8 cellular contexts compared by ENCODE assay signal in the genomic region with DNA sequence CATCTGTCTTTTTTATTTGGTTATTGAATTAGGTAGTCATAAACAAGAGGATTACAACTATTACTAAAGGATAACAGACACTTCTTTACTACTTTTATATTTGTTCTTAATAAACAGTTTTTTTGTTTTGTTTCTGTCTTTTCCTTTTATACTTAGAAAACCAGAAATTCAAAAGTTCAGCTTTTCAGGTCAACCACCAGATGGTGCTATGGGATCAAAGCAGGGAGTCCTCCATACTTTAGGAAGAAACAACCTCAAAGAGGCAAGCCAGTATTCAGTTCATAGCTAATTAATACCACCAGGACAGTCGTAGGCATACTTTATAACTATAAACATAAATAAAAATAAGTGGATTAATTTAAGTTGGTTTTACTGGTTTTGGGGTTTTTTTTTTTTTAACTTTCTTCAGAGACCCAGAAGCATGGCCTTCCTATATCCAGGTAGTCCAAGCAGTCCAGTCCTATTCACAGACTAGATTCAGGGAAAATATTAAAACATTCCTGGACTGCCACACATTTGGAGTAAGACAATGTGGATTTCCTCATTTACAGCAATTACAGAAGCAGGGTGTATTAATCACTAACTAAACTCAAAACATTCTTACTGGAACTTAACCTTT. TPM values are rescaled to one million over a fixed set of nuclear protein-coding genes. Genes with fewer than 3 reads are reported as not detected.
A peak's percentile ranks its signal among the peaks of the same experiment; 100 is the strongest.
DNase-seq lines count a peak whose midpoint lies in the region; ATAC-seq, FAIRE-seq and TF ChIP-seq lines count a peak whose summit lies in the region.

No MANE protein-coding gene starts in this region.

- POLR2A ChIA-PET in CD8-positive, alpha-beta T cell (lab: Charles Lee) = interaction anchor here (0.6 to 2.1 kb wide), 4 partner anchors 9 to 1575 kb away, joined by 3 to 5 read pairs (median 4); a partner anchor contains a TSS

- H3K27ac Mint-ChIP-seq in CD8-positive, alpha-beta T cell = no peak overlapping the region

- TF ChIP-seq CTCF in CD8-positive, alpha-beta T cell (IDR thresholded peaks at IDR 0.05) = peak; percentile 94
- TF ChIP-seq CTCF in breast epithelium (IDR thresholded peaks at IDR 0.05) (peak; percentile 49 to 86 (median 81)), kidney (IDR thresholded peaks at IDR 0.05; ENCODE audit: borderline replicate concordance, extremely low read depth, insufficient read depth) (peak; percentile 82)

- no peak overlapping the region for H3K9ac ChIP-seq in kidney (ENCODE audit: low read length in 2 of 2)

- no peaks in the 10 kb centered on the region for H3K36me3 ChIP-seq in CD8-positive, alpha-beta T cell (ENCODE audit: insufficient read depth, low read length)
- H3K36me3 ChIP-seq in SJCRH30 (no peaks in the 10 kb centered on the region), breast epithelium (no peaks in the 10 kb centered on the region), kidney (ENCODE audit: control insufficient read depth in 1 of 2, insufficient read depth in 2 of 2, low read length in 2 of 2) (no peaks in the 10 kb centered on the region)

- H3K27ac ChIP-seq in CD8-positive, alpha-beta T cell (ENCODE audit: low read depth, low read length) = no peak overlapping the region
- H3K27ac ChIP-seq in SJCRH30 (no peak overlapping the region), breast epithelium (no peak overlapping the region), kidney (ENCODE audit: low read depth in 2 of 2, low read length in 2 of 2) (no peak overlapping the region)

- TF ChIP-seq POLR2A in breast epithelium (IDR thresholded peaks at IDR 0.05) = no peak

- CTCF ChIA-PET in CD8-positive, alpha-beta T cell (lab: Charles Lee) = interaction anchor here (0.6 to 6.3 kb wide), 23 partner anchors 9 to 1454 kb away, joined by 3 to 48 read pairs (median 4); a partner anchor contains a TSS

- no peaks in the 10 kb centered on the region for H3K36me3 Mint-ChIP-seq in CD8-positive, alpha-beta T cell

- no peaks in the 10 kb centered on the region for H3K4me1 Mint-ChIP-seq in CD8-positive, alpha-beta T cell (ENCODE audit: low read depth)

- H3K4me1 ChIP-seq in CD8-positive, alpha-beta T cell (ENCODE audit: insufficient read depth, low read length) = no peaks in the 10 kb centered on the region
- H3K4me1 ChIP-seq in SJCRH30 (peaks cover 16% of the 10 kb centered on the region), breast epithelium (no peaks in the 10 kb centered on the region), kidney (ENCODE audit: control insufficient read depth in 1 of 2, insufficient read depth in 1 of 2, low read depth in 1 of 2, low read length in 2 of 2) (no peaks in the 10 kb centered on the region)

- ATAC-seq in CD8-positive, alpha-beta T cell = peak; percentile 63
- ATAC-seq in GM18868 (IDR thresholded peaks at IDR 0.05; ENCODE audit: unreplicated experiment) (peak; percentile 57), HG03521 (IDR thresholded peaks at IDR 0.05; ENCODE audit: unreplicated experiment) (no peak)

- H3K27me3 Mint-ChIP-seq in CD8-positive, alpha-beta T cell (ENCODE audit: low read depth) = peaks cover 2% of the 10 kb centered on the region

- no peak overlapping the region for H3K4me3 ChIP-seq in CD8-positive, alpha-beta T cell (ENCODE audit: low read depth, low read length)
- no peak overlapping the region for H3K4me3 ChIP-seq in SJCRH30
- no peak overlapping the region for H3K4me3 ChIP-seq in breast epithelium
- H3K4me3 ChIP-seq in kidney (ENCODE audit: low read length in 2 of 2) = no peak overlapping the region

- peak in 5 of 7 experiments; percentile 9 to 46 (median 35) for DNase-seq in CD8-positive, alpha-beta T cell
- DNase-seq in M059J (ENCODE audit: low read depth) = peak; percentile 63
- peak; percentile 65 to 80 for DNase-seq in SJCRH30
- DNase-seq in breast epithelium (ENCODE audit: low spot score in 2 of 2) = no peak
- DNase-seq in kidney = no peak
- peak in 2 of 3 donors; percentile 11 to 44 for DNase-seq in stimulated activated CD4-positive, alpha-beta T cell treated with anti-CD3 and anti-CD28 coated beads, TNF-alpha, amount 100 ng/mL, for 48 hours (ENCODE audit: low read depth in 3 of 3)

- H3K9me3 ChIP-seq in CD8-positive, alpha-beta T cell (ENCODE audit: low read length) = no peaks in the 10 kb centered on the region
- H3K9me3 ChIP-seq in SJCRH30 (replicated peaks) (no peaks in the 10 kb centered on the region), breast epithelium (no peaks in the 10 kb centered on the region), kidney (ENCODE audit: control insufficient read depth in 1 of 2, low read length in 2 of 2) (no peaks in the 10 kb centered on the region)

- intact Hi-C loops in CD8-positive, alpha-beta T cell (cut with DNase I, micrococcal nuclease) = loop anchor here (1.0 to 5.0 kb wide), 8 partner anchors 113 to 1454 kb away; no protein-coding TSS in a partner anchor
- intact Hi-C loops in breast epithelium (cut with DNase I; ENCODE audit: low total_unique reads) = loop anchor here (2.0 kb wide), 1 partner anchor 181 kb away; no protein-coding TSS in a partner anchor
- intact Hi-C loops in kidney (cut with DNase I) = no loop called here

- H3K4me3 Mint-ChIP-seq in CD8-positive, alpha-beta T cell = no peak overlapping the region

- no peaks in the 10 kb centered on the region for H3K27me3 ChIP-seq in CD8-positive, alpha-beta T cell (ENCODE audit: insufficient read depth, low read length)
- H3K27me3 ChIP-seq in SJCRH30 (no peaks in the 10 kb centered on the region), breast epithelium (no peaks in the 10 kb centered on the region)

- H3K9me3 Mint-ChIP-seq in CD8-positive, alpha-beta T cell = no peaks in the 10 kb centered on the region

- peak; percentile 95 for FAIRE-seq in kidney (lab: Jason Lieb, UNC)

RNA-seq across cellular contexts. Expression of a gene that starts 16.0 kb away (rescaled TPM):
- total RNA-seq in CD8-positive, alpha-beta T cell = 10 to 100 TPM; 34.5 to 34.7 TPM
- 210 and 283 TPM in 2 replicates for total RNA-seq in M059J (2014; rRNA removed; shearing (Covaris generic))
- total RNA-seq in SJCRH30 (2014; rRNA removed; shearing (Covaris generic)) = 149 and 164 TPM in 2 replicates
- total RNA-seq in breast epithelium (100 to 1,000 TPM; 204 to 266 (median 227) TPM), kidney (119 TPM)
- polyA plus RNA-seq in kidney (ENCODE audit: insufficient read depth, low read depth, low replicate concordance) = 123 TPM

RNA-seq across cellular contexts. Expression of a gene that starts 51.1 kb away (rescaled TPM):
- total RNA-seq in CD8-positive, alpha-beta T cell = 1 to 10 TPM; 3.9 to 5.1 TPM
- total RNA-seq in M059J (2014; rRNA removed; shearing (Covaris generic)) = 16.5 and 19.2 TPM in 2 replicates
- total RNA-seq in SJCRH30 (2014; rRNA removed; shearing (Covaris generic)) = 23.1 and 31.8 TPM in 2 replicates
- total RNA-seq in breast epithelium (10 to 100 TPM in 1 of 3 donors, 1 to 10 TPM in 2; 5.3 to 13.5 (median 5.9) TPM), kidney (4.5 TPM)
- 1.4 TPM for polyA plus RNA-seq in kidney (ENCODE audit: insufficient read depth, low read depth, low replicate concordance)

Comparison
In these comparisons a context has a peak if more than half of its experiments do, and no peak if none do; other contexts are left out.
1. DNase-seq: peak in CD8-positive, alpha-beta T cell (5 of 7), M059J (single experiment), SJCRH30 (2 of 2) and stimulated activated CD4-positive, alpha-beta T cell treated with anti-CD3 and anti-CD28 coated beads, TNF-alpha, amount 100 ng/mL, for 48 hours (2 of 3); none in breast epithelium (0 of 2) and kidney (single experiment).
2. Peak in every context shown above with its lines, with median percentiles within 50 percentile points of each other: CTCF ChIP-seq.